In the genomic region with DNA sequence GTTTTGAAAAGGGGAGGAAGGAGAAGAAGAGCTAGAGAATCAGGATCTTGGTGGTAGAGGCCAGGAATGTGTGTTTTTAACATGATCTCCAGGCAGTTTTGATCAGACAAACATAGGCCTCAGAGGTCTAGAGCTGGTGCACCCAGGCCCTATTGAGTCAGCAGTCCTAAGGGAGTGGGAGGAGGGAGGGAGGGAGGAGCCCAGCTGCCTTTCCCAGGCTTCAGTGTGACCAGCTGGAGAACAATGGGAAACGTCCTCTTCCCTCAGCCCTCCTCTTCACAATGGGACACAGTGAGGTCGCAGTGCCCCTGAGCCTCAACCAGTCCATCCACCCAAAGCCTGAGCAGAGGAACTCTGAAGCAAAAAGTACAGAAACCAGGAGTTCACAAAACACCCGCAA, we compare ENCODE assay signal across 9 cellular contexts. TPM values are rescaled to one million over a fixed set of nuclear protein-coding genes. Genes with fewer than 3 reads are reported as not detected.
DNase-seq lines count a peak whose midpoint lies in the region; ATAC-seq lines count a peak whose summit lies in the region.
"Had no signal": no experiment of that assay in that cellular context is flagged by ENCODE, and none has a peak within 500 bp of the region (broad histone marks: within the 10 kb centered on the region; RNA-seq: fewer than 3 reads in every experiment).

No MANE protein-coding gene starts in this region.

- CTCF ChIA-PET in activated CD4-positive, alpha-beta memory T cell treated with anti-CD3 and anti-CD28 coated beads for 36 hours (lab: Charles Lee): interaction anchor here (1.2 kb wide), 1 partner anchor 38 kb away, joined by 3 read pairs; a partner anchor contains a TSS

- ATAC-seq in GM18870 (IDR thresholded peaks at IDR 0.05; ENCODE audit: unreplicated experiment): no peak

- H3K4me1 ChIP-seq in endocrine pancreas (ENCODE audit: control insufficient read depth, insufficient read depth, low read length): peaks cover 21% of the 10 kb centered on the region

- no peaks in the 10 kb centered on the region for H3K27me3 ChIP-seq in endocrine pancreas (ENCODE audit: control insufficient read depth, insufficient read depth, low read length)

- peak; percentile 71 for DNase-seq in AG08396 (ENCODE audit: low spot score)
- peak; percentile 49 for DNase-seq in NCI-H510A (lab: John Stamatoyannopoulos, UW)
- peak; percentile 67 for DNase-seq in midbrain (lab: John Stamatoyannopoulos, UW)
- DNase-seq in NOMO-1 (lab: John Stamatoyannopoulos, UW; ENCODE audit: unreplicated experiment in 2 of 2): no peak
- DNase-seq in activated CD4-positive, alpha-beta memory T cell treated with anti-CD3 and anti-CD28 coated beads for 36 hours: no peak
- DNase-seq in NCI-H128 (lab: John Stamatoyannopoulos, UW; ENCODE audit: unreplicated experiment): no peak
- DNase-seq: NCI-H524 treated with DMSO at 0.1 percent for 48 hours had no signal

- H3K27ac Mint-ChIP-seq in activated CD4-positive, alpha-beta memory T cell treated with anti-CD3 and anti-CD28 coated beads for 36 hours: no peak overlapping the region

- no peaks in the 10 kb centered on the region for H3K4me1 Mint-ChIP-seq in activated CD4-positive, alpha-beta memory T cell treated with anti-CD3 and anti-CD28 coated beads for 36 hours (ENCODE audit: low read depth)

- no peaks in the 10 kb centered on the region for H3K36me3 ChIP-seq in endocrine pancreas (ENCODE audit: control insufficient read depth, insufficient read depth, low read length)

- no peaks in the 10 kb centered on the region for H3K9me3 Mint-ChIP-seq in activated CD4-positive, alpha-beta memory T cell treated with anti-CD3 and anti-CD28 coated beads for 36 hours

- no peaks in the 10 kb centered on the region for H3K9me3 ChIP-seq in endocrine pancreas (ENCODE audit: control insufficient read depth, low read length)

- no peaks in the 10 kb centered on the region for H3K36me3 Mint-ChIP-seq in activated CD4-positive, alpha-beta memory T cell treated with anti-CD3 and anti-CD28 coated beads for 36 hours

- H3K27me3 Mint-ChIP-seq in activated CD4-positive, alpha-beta memory T cell treated with anti-CD3 and anti-CD28 coated beads for 36 hours: no peaks in the 10 kb centered on the region

- H3K9ac ChIP-seq in endocrine pancreas (ENCODE audit: control insufficient read depth, insufficient read depth, low read length): peak overlapping the region; percentile 56

- POLR2A ChIA-PET in activated CD4-positive, alpha-beta memory T cell treated with anti-CD3 and anti-CD28 coated beads for 36 hours (lab: Charles Lee): no interaction called here

- H3K4me3 Mint-ChIP-seq in activated CD4-positive, alpha-beta memory T cell treated with anti-CD3 and anti-CD28 coated beads for 36 hours: no peak overlapping the region

- intact Hi-C loops in activated CD4-positive, alpha-beta memory T cell treated with anti-CD3 and anti-CD28 coated beads for 36 hours (cut with micrococcal nuclease): no loop called here

- no peak overlapping the region for H3K4me3 ChIP-seq in endocrine pancreas (ENCODE audit: control insufficient read depth, insufficient read depth, low read length)

RNA-seq across cellular contexts. Expression of gene ELAPOR1, which starts 37.2 kb away (rescaled TPM):
- 10 to 100 TPM in 1 of 2 experiments, 1 to 10 TPM in 1; 9.1 to 11.5 TPM for total RNA-seq in activated CD4-positive, alpha-beta memory T cell treated with anti-CD3 and anti-CD28 coated beads for 36 hours

Comparison
In these comparisons a context has a peak if more than half of its experiments do, and no peak if none do; other contexts are left out.
1. DNase-seq: peak in AG08396 (single experiment), NCI-H510A (single experiment) and midbrain (single experiment); none in NOMO-1 (0 of 2), activated CD4-positive, alpha-beta memory T cell treated with anti-CD3 and anti-CD28 coated beads for 36 hours (single experiment) and NCI-H128 (single experiment).